In the genomic region with DNA sequence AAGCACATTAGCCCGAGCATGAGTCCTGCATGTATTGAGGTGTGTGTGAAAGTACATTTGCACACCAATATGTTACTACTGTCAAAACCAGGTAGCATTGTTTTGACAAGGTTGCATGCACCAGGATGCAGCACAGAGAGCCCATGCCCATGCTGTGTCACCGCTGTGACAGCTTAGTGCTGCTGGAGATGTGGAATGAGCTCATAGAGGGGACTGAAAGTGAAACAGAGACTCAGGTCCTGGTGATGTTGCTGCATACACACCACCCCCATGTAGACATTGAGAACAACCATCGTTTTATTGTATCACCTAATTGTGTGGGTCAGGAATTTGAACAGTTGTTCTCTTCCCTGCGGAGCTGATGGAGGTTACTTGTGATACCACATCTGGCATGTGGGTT, we compare ENCODE assay signal across 12 cellular contexts. TPM values are rescaled to one million over a fixed set of nuclear protein-coding genes. Genes with fewer than 3 reads are reported as not detected.
DNase-seq lines count a peak whose midpoint lies in the region; ATAC-seq and TF ChIP-seq lines count a peak whose summit lies in the region.
"Had no signal": no experiment of that assay in that cellular context is flagged by ENCODE, and none has a peak within 500 bp of the region (broad histone marks: within the 10 kb centered on the region; RNA-seq: fewer than 3 reads in every experiment).

No MANE protein-coding gene starts in this region.

- H3K27ac ChIP-seq in spleen: peak overlapping the region in 3 of 8 donors; percentile 76 to 81 (median 78)
- H3K27ac ChIP-seq in RWPE1: no peak overlapping the region

- H3K4me1 Mint-ChIP-seq in activated CD4-positive, alpha-beta T cell treated with anti-CD3 and anti-CD28 coated beads for 36 hours: peaks cover 16% of the 10 kb centered on the region
- H3K4me1 Mint-ChIP-seq in Caco-2 (ENCODE audit: low read depth, unreplicated experiment): peaks cover 6% of the 10 kb centered on the region

- no TSS peak for BruUV-seq in Caco-2 (replicated peaks; lab: Mats Ljungman, UMichigan)

- whole genome bisulfite sequencing in spleen, 5 donors: 67 to 92% (median 81%) methylated on average over 3 to 4 of the region's 4 CpGs

- no peak overlapping the region for H3K4me3 Mint-ChIP-seq in activated CD4-positive, alpha-beta T cell treated with anti-CD3 and anti-CD28 coated beads for 36 hours
- H3K4me3 Mint-ChIP-seq in Caco-2 (ENCODE audit: unreplicated experiment): no peak overlapping the region

- peaks cover 17 to 85% (median 47%) of the 10 kb centered on the region in 6 donors for H3K4me1 ChIP-seq in spleen
- H3K4me1 ChIP-seq in Caco-2: peaks cover 10% of the 10 kb centered on the region

- POLR2A ChIA-PET in activated CD4-positive, alpha-beta T cell treated with anti-CD3 and anti-CD28 coated beads for 36 hours (lab: Charles Lee): interaction anchor here (1.0 kb wide), 1 partner anchor 55 kb away, joined by 3 read pairs; no protein-coding TSS in a partner anchor
- POLR2A ChIA-PET in Caco-2 (lab: Charles Lee) (no interaction called here), RWPE1 (lab: Yijun Ruan, JAX; ENCODE audit: low non-redundant PET) (no interaction called here)

- H3K9me3 ChIP-seq in spleen: no peaks in the 10 kb centered on the region
- H3K9me3 ChIP-seq in Caco-2: no peaks in the 10 kb centered on the region

- ATAC-seq in activated CD4-positive, alpha-beta T cell treated with anti-CD3 and anti-CD28 coated beads for 36 hours: peak; percentile 94
- peak; percentile 67 for ATAC-seq in GM21529 (IDR thresholded peaks at IDR 0.05; ENCODE audit: unreplicated experiment)
- ATAC-seq: HCT116 had no signal

- peak; percentile 59 for DNase-seq in activated CD4-positive, alpha-beta T cell treated with anti-CD3 and anti-CD28 coated beads for 36 hours
- no peak for DNase-seq in activated CD4-positive, alpha-beta T cell treated with anti-CD3 and anti-CD28 coated beads, Interleukin-2, amount 50 U/mL, for 4 hours
- DNase-seq in MV-4-11 (lab: John Stamatoyannopoulos, UW) (peak; percentile 16), spleen (peak; percentile 72), NCI-H1092 (lab: John Stamatoyannopoulos, UW) (no peak), Caco-2 (no peak), RWPE1 (ENCODE audit: low spot score) (no peak)
- DNase-seq: islet precursor cell, NCI-H1105, OCI-M1 had no signal

- no peak for TF ChIP-seq POLR2A in spleen (IDR thresholded peaks at IDR 0.05)

- H3K9me3 Mint-ChIP-seq in activated CD4-positive, alpha-beta T cell treated with anti-CD3 and anti-CD28 coated beads for 36 hours (ENCODE audit: low read depth): no peaks in the 10 kb centered on the region
- H3K9me3 Mint-ChIP-seq in Caco-2 (ENCODE audit: unreplicated experiment): no peaks in the 10 kb centered on the region

- TF ChIP-seq CTCF in spleen (IDR thresholded peaks at IDR 0.05 in 8 of 11, conservative IDR thresholded peaks at IDR 0.05 in 3 of 11) (no peak), Caco-2 (IDR thresholded peaks at IDR 0.05; ENCODE audit: insufficient read depth in 1 of 2, low read depth in 1 of 2, low read length in 1 of 2, severe bottlenecking in 1 of 2, unreplicated experiment in 1 of 2) (no peak), RWPE1 (conservative IDR thresholded peaks at IDR 0.05; ENCODE audit: low read depth) (no peak)

- intact Hi-C loops in activated CD4-positive, alpha-beta T cell treated with anti-CD3 and anti-CD28 coated beads for 36 hours (cut with DNase I, micrococcal nuclease): no loop called here
- intact Hi-C loops in spleen (cut with DNase I; ENCODE audit: low total_unique reads) (no loop called here), Caco-2 (cut with micrococcal nuclease; ENCODE audit: unreplicated experiment) (no loop called here)

- CTCF ChIA-PET in activated CD4-positive, alpha-beta T cell treated with anti-CD3 and anti-CD28 coated beads for 36 hours (lab: Charles Lee): interaction anchor here (0.7 kb wide), 1 partner anchor 74 kb away, joined by 3 read pairs; no protein-coding TSS in a partner anchor
- CTCF ChIA-PET in Caco-2 (lab: Charles Lee) (no interaction called here), RWPE1 (lab: Yijun Ruan, JAX) (no interaction called here)

- H3K27me3 ChIP-seq in spleen (replicated peaks in 1 of 7): no peaks in the 10 kb centered on the region
- H3K27me3 ChIP-seq in Caco-2 (replicated peaks; ENCODE audit: control insufficient read depth, insufficient read depth, low read length): no peaks in the 10 kb centered on the region

- no peaks in the 10 kb centered on the region for H3K36me3 ChIP-seq in spleen
- no peaks in the 10 kb centered on the region for H3K36me3 ChIP-seq in Caco-2 (ENCODE audit: control insufficient read depth, insufficient read depth, low read length)

- H3K4me3 ChIP-seq in spleen: peak overlapping the region in 1 of 8 donors; percentile 42
- H3K4me3 ChIP-seq in Caco-2 (ENCODE audit: low read depth, low read length): no peak overlapping the region

- H3K27me3 Mint-ChIP-seq in activated CD4-positive, alpha-beta T cell treated with anti-CD3 and anti-CD28 coated beads for 36 hours: no peaks in the 10 kb centered on the region
- H3K27me3 Mint-ChIP-seq in Caco-2 (ENCODE audit: insufficient read depth, unreplicated experiment): no peaks in the 10 kb centered on the region

- no peak overlapping the region for H3K27ac Mint-ChIP-seq in activated CD4-positive, alpha-beta T cell treated with anti-CD3 and anti-CD28 coated beads for 36 hours
- no peak overlapping the region for H3K27ac Mint-ChIP-seq in Caco-2 (ENCODE audit: unreplicated experiment)

- no peaks in the 10 kb centered on the region for H3K36me3 Mint-ChIP-seq in activated CD4-positive, alpha-beta T cell treated with anti-CD3 and anti-CD28 coated beads for 36 hours (ENCODE audit: low read depth)
- H3K36me3 Mint-ChIP-seq in Caco-2 (ENCODE audit: insufficient read depth, unreplicated experiment): no peaks in the 10 kb centered on the region

RNA-seq across cellular contexts. Expression of a gene that starts 53.0 kb away (rescaled TPM):
- total RNA-seq in activated CD4-positive, alpha-beta T cell treated with anti-CD3 and anti-CD28 coated beads for 36 hours: 1 to 10 TPM; 1.2 to 1.6 TPM
- total RNA-seq in spleen (1 to 10 TPM; 2.0 to 6.8 (median 2.6) TPM), Caco-2 (2022) (3.7 and 5.4 TPM in 2 replicates)
- polyA plus RNA-seq in spleen: 10 to 100 TPM in 2 of 3 donors, 1 to 10 TPM in 1; 5.9 to 17.6 (median 16.9) TPM

Comparison
In these comparisons a context has a peak if more than half of its experiments do, and no peak if none do; other contexts are left out.
1. DNase-seq: peak in activated CD4-positive, alpha-beta T cell treated with anti-CD3 and anti-CD28 coated beads for 36 hours (single experiment), MV-4-11 (single experiment) and spleen (single experiment); none in activated CD4-positive, alpha-beta T cell treated with anti-CD3 and anti-CD28 coated beads, Interleukin-2, amount 50 U/mL, for 4 hours (0 of 2), NCI-H1092 (single experiment), Caco-2 (0 of 2) and RWPE1 (single experiment).